Comparison of ENCODE assay signal across 23 cellular contexts in genomic region chr3:41131224-41131623, GRCh38.
DNase-seq lines count a peak whose midpoint lies in the region; ATAC-seq, FAIRE-seq and TF ChIP-seq lines count a peak whose summit lies in the region.
"Had no signal": no experiment of that assay in that cellular context is flagged by ENCODE, and none has a peak within 500 bp of the region (broad histone marks: within the 10 kb centered on the region; RNA-seq: fewer than 3 reads in every experiment).

No MANE protein-coding gene starts in this region.

- H2AFZ ChIP-seq in PC-9 (peak overlapping the region; percentile 24), mammary epithelial cell (ENCODE audit: low read depth, low read length) (peak overlapping the region; percentile 8), keratinocyte (ENCODE audit: control insufficient read depth, low read length) (no peak overlapping the region)

- CTCF ChIA-PET in PC-9 (lab: Charles Lee): no interaction called here
- CTCF ChIA-PET in mammary epithelial cell (lab: Charles Lee; ENCODE audit: low non-redundant PET): no interaction called here

- H3K9ac ChIP-seq in mammary epithelial cell (ENCODE audit: insufficient read depth, low read length) (peak overlapping the region; percentile 41), keratinocyte (ENCODE audit: control insufficient read depth, extremely low read depth, insufficient read depth, low read length) (peak overlapping the region; percentile 39)

- H3K4me3 ChIP-seq in PC-9 (no peak overlapping the region), mammary epithelial cell (replicated peaks in 1 of 3; ENCODE audit: insufficient read depth in 1 of 3, low read depth in 2 of 3, low read length in 3 of 3) (no peak overlapping the region), keratinocyte (ENCODE audit: control insufficient read depth in 2 of 3, extremely low read depth in 1 of 3, insufficient read depth in 2 of 3, low read depth in 1 of 3, low read length in 3 of 3) (no peak overlapping the region)
- H3K4me3 ChIP-seq: Peyer's patch had no signal

- dilution Hi-C loops in mammary epithelial cell (cut with HindIII; ENCODE audit: low sequenced_read_pairs): no loop called here
- dilution Hi-C loops in keratinocyte (cut with MboI; ENCODE audit: extremely low pct_ligation_motif_present, low sequenced_read_pairs): no loop called here

- ATAC-seq in left lobe of liver: no peak
- ATAC-seq: activated CD8-positive, alpha-beta memory T cell treated with anti-CD3 and anti-CD28 coated beads, Interleukin-2, amount 10 ng/mL, durations not matched to agents 7 days and 5 days; activated naive CD4-positive, alpha-beta T cell treated with anti-CD3 and anti-CD28 coated beads, Interleukin-2, amount 50 U/mL, for 72 hours; left ventricle myocardium superior; sciatic nerve had no signal

- peaks cover 23% of the 10 kb centered on the region; the same call in 1 of the 2 replicates for H3K9me3 ChIP-seq in PC-9 (ENCODE audit: insufficient read depth, low read depth)
- peaks cover 10% of the 10 kb centered on the region for H3K9me3 ChIP-seq in mammary epithelial cell (replicated peaks; ENCODE audit: insufficient read depth, low read length)
- H3K9me3 ChIP-seq in keratinocyte (ENCODE audit: control insufficient read depth, low read depth, low read length): peaks cover 13% of the 10 kb centered on the region

- no peaks in the 10 kb centered on the region for H3K4me1 Mint-ChIP-seq in mesothelial cell of epicardium
- H3K4me1 Mint-ChIP-seq: activated CD4-positive, alpha-beta T cell treated with anti-CD3 and anti-CD28 coated beads, Interleukin-2, amount 10 ng/mL, durations not matched to agents 7 days and 5 days; activated CD8-positive, alpha-beta memory T cell treated with anti-CD3 and anti-CD28 coated beads, Interleukin-2, amount 10 ng/mL, durations not matched to agents 7 days and 5 days; neural crest cell had no signal

- H3K9me2 ChIP-seq in PC-9 (ENCODE audit: insufficient read depth): no peaks in the 10 kb centered on the region

- POLR2A ChIA-PET in PC-9 (lab: Charles Lee; ENCODE audit: unreplicated experiment): interaction anchor here (0.6 kb wide), 2 partner anchors 68 to 677 kb away, joined by 3 to 4 read pairs; partner anchors contain the start of gene CTNNB1

- intact Hi-C loops in PC-9 (cut with micrococcal nuclease; ENCODE audit: unreplicated experiment): loop anchor here (2.0 kb wide), 1 partner anchor 72 kb away; no protein-coding TSS in a partner anchor
- intact Hi-C loops in mammary epithelial cell (cut with micrococcal nuclease): loop anchor here (1.0 kb wide), 2 partner anchors 29 to 68 kb away; partner anchors contain the start of gene CTNNB1

- FAIRE-seq in keratinocyte (lab: Jason Lieb, UNC): peak; percentile 99
- FAIRE-seq: colon had no signal

- H3F3A ChIP-seq in PC-9 (ENCODE audit: insufficient read depth, low read depth): peaks cover 26% of the 10 kb centered on the region

- H3K9me3 Mint-ChIP-seq in mesothelial cell of epicardium: peaks cover 44% of the 10 kb centered on the region

- in situ Hi-C loops in mammary epithelial cell (cut with MboI; ENCODE audit: low sequenced_read_pairs in 2 of 2): no loop called here

- H3K4me2 ChIP-seq in PC-9: peak overlapping the region; percentile 63
- peak overlapping the region; percentile 29 for H3K4me2 ChIP-seq in mammary epithelial cell (ENCODE audit: insufficient read depth, low read depth, low read length)
- H3K4me2 ChIP-seq in keratinocyte (ENCODE audit: control insufficient read depth, extremely low read depth, insufficient read depth, low read depth, low read length): no peak overlapping the region

- H3K27ac ChIP-seq in PC-9 (peak overlapping the region; percentile 76), mammary epithelial cell (ENCODE audit: insufficient read depth, low read depth, low read length) (peak overlapping the region; percentile 89), keratinocyte (ENCODE audit: control insufficient read depth, insufficient read depth, low read length) (peak overlapping the region; percentile 77)
- H3K27ac ChIP-seq: Peyer's patch had no signal

- no peak overlapping the region for H3K4me3 Mint-ChIP-seq in mesothelial cell of epicardium
- H3K4me3 Mint-ChIP-seq: activated CD4-positive, alpha-beta T cell treated with anti-CD3 and anti-CD28 coated beads, Interleukin-2, amount 10 ng/mL, durations not matched to agents 7 days and 5 days; activated CD8-positive, alpha-beta memory T cell treated with anti-CD3 and anti-CD28 coated beads, Interleukin-2, amount 10 ng/mL, durations not matched to agents 7 days and 5 days; endodermal cell; neural crest cell had no signal

- DNase-seq in ELF-1 (ENCODE audit: low read depth, low spot score) (peak; percentile 91), PC-9 (peak; percentile 75 to 89), mammary epithelial cell (peak; percentile 99), keratinocyte (ENCODE audit: low read depth, low spot score) (peak; percentile 96), left lobe of liver (ENCODE audit: low spot score) (no peak), GM03348 (ENCODE audit: low spot score) (no peak), mesothelial cell of epicardium (ENCODE audit: low spot score in 2 of 2, unreplicated experiment in 2 of 2) (no peak), ecto neural progenitor cell (ENCODE audit: low spot score) (no peak)
- DNase-seq: activated CD4-positive, alpha-beta T cell treated with anti-CD3 and anti-CD28 coated beads, Interleukin-2, amount 10 ng/mL, durations not matched to agents 7 days and 5 days; activated CD8-positive, alpha-beta memory T cell treated with anti-CD3 and anti-CD28 coated beads, Interleukin-2, amount 10 ng/mL, durations not matched to agents 7 days and 5 days; aorta; COR-L47; endodermal cell; glutamatergic neuron; left ventricle myocardium superior; NCI-H1092; NCI-H187 treated with DMSO at 0.1 percent for 48 hours; Peyer's patch; posterior cingulate gyrus had no signal

- BruUV-seq in PC-9 (replicated peaks; lab: Mats Ljungman, UMichigan) (no TSS peak), mammary epithelial cell (replicated peaks; lab: Mats Ljungman, UMichigan) (no TSS peak)

- WGBS in mammary epithelial cell (ENCODE audit: low coverage, missing lambda C conversion rate): 3% methylated on average over 3 of the region's 3 CpGs

- H3K36me3 Mint-ChIP-seq in mesothelial cell of epicardium: peaks cover 9% of the 10 kb centered on the region

- TF ChIP-seq CTCF in PC-9 (conservative IDR thresholded peaks at IDR 0.05): no peak
- peak in 1 of 2 donors; percentile 16 for TF ChIP-seq CTCF in mammary epithelial cell (conservative IDR thresholded peaks at IDR 0.05 in 1 of 2, IDR thresholded peaks at IDR 0.05 in 1 of 2; ENCODE audit: extremely low read depth in 1 of 2, insufficient read depth in 1 of 2, low read depth in 1 of 2, low read length in 2 of 2)
- peak in 2 of 3 experiments; percentile 7 to 10 for TF ChIP-seq CTCF in keratinocyte (optimal IDR thresholded peaks at IDR 0.05 in 1 of 3, IDR thresholded peaks at IDR 0.05 in 1 of 3, conservative IDR thresholded peaks at IDR 0.05 in 1 of 3; ENCODE audit: extremely low read depth in 1 of 3, insufficient read depth in 2 of 3, low read length in 3 of 3)
- TF ChIP-seq CTCF in mesothelial cell of epicardium (IDR thresholded peaks at IDR 0.05; ENCODE audit: unreplicated experiment): no peak

- H3K79me2 ChIP-seq in PC-9 (ENCODE audit: low read depth) (no peaks in the 10 kb centered on the region), mammary epithelial cell (ENCODE audit: insufficient read depth, low read length) (no peaks in the 10 kb centered on the region), keratinocyte (ENCODE audit: control insufficient read depth, insufficient read depth, low read length) (no peaks in the 10 kb centered on the region)

- H3K36me3 ChIP-seq in PC-9 (ENCODE audit: low read depth): no peaks in the 10 kb centered on the region
- H3K36me3 ChIP-seq in mammary epithelial cell (ENCODE audit: insufficient read depth, low read length): no peaks in the 10 kb centered on the region
- no peaks in the 10 kb centered on the region for H3K36me3 ChIP-seq in keratinocyte (ENCODE audit: control insufficient read depth in 2 of 2, extremely low read depth in 1 of 2, insufficient read depth in 2 of 2, low read length in 2 of 2)
- H3K36me3 ChIP-seq: Peyer's patch had no signal

- no peaks in the 10 kb centered on the region for H3K9me1 ChIP-seq in keratinocyte (ENCODE audit: control insufficient read depth, extremely low read depth, insufficient read depth, low read length)

- H3K27me3 ChIP-seq in PC-9 (ENCODE audit: insufficient read depth, low read depth) (no peaks in the 10 kb centered on the region), mammary epithelial cell (ENCODE audit: insufficient read depth, low read length) (no peaks in the 10 kb centered on the region), keratinocyte (ENCODE audit: control insufficient read depth, extremely low read depth, insufficient read depth, low read length) (no peaks in the 10 kb centered on the region)
- H3K27me3 ChIP-seq: Peyer's patch had no signal

- H4K20me1 ChIP-seq in PC-9 (ENCODE audit: insufficient read depth): no peaks in the 10 kb centered on the region
- no peaks in the 10 kb centered on the region for H4K20me1 ChIP-seq in mammary epithelial cell (ENCODE audit: insufficient read depth, low read length)
- no peaks in the 10 kb centered on the region for H4K20me1 ChIP-seq in keratinocyte (ENCODE audit: control insufficient read depth, extremely low read depth, insufficient read depth, low read length)

- H3K27ac Mint-ChIP-seq in mesothelial cell of epicardium: no peak overlapping the region
- H3K27ac Mint-ChIP-seq: activated CD4-positive, alpha-beta T cell treated with anti-CD3 and anti-CD28 coated beads, Interleukin-2, amount 10 ng/mL, durations not matched to agents 7 days and 5 days; activated CD8-positive, alpha-beta memory T cell treated with anti-CD3 and anti-CD28 coated beads, Interleukin-2, amount 10 ng/mL, durations not matched to agents 7 days and 5 days; activated naive CD4-positive, alpha-beta T cell treated with anti-CD3 and anti-CD28 coated beads, Interleukin-2, amount 50 U/mL, for 72 hours; endodermal cell had no signal

- no peaks in the 10 kb centered on the region for H3K27me3 Mint-ChIP-seq in mesothelial cell of epicardium (ENCODE audit: low read depth)
- H3K27me3 Mint-ChIP-seq: activated CD4-positive, alpha-beta T cell treated with anti-CD3 and anti-CD28 coated beads, Interleukin-2, amount 10 ng/mL, durations not matched to agents 7 days and 5 days had no signal

- peaks cover 15% of the 10 kb centered on the region for H3K4me1 ChIP-seq in PC-9 (replicated peaks; ENCODE audit: insufficient read depth)
- peaks cover 17% of the 10 kb centered on the region for H3K4me1 ChIP-seq in mammary epithelial cell (ENCODE audit: insufficient read depth, low read length)
- H3K4me1 ChIP-seq in keratinocyte (ENCODE audit: control insufficient read depth, extremely low read depth, insufficient read depth, low read length): peaks cover 16% of the 10 kb centered on the region
- H3K4me1 ChIP-seq: Peyer's patch had no signal

Comparison
In these comparisons a context has a peak if more than half of its experiments do, and no peak if none do; other contexts are left out.
1. DNase-seq: peak in ELF-1 (single experiment), PC-9 (2 of 2), mammary epithelial cell (single experiment) and keratinocyte (single experiment); none in left lobe of liver (single experiment), GM03348 (single experiment), mesothelial cell of epicardium (0 of 2) and ecto neural progenitor cell (single experiment).
2. CTCF ChIP-seq: peak in keratinocyte (2 of 3); none in PC-9 (single experiment) and mesothelial cell of epicardium (single experiment).
3. Peak in every context shown above with its lines, with median percentiles within 50 percentile points of each other: H3K27ac ChIP-seq.